Comparison of ENCODE assay signal across 10 cellular contexts in genomic region chr10:110664483-110665420, GRCh38. TPM values are rescaled to one million over a fixed set of nuclear protein-coding genes. Genes with fewer than 3 reads are reported as not detected.
A peak's percentile ranks its signal among the peaks of the same experiment; 100 is the strongest.
DNase-seq lines count a peak whose midpoint lies in the region; ATAC-seq and TF ChIP-seq lines count a peak whose summit lies in the region.
"Had no signal": no experiment of that assay in that cellular context is flagged by ENCODE, and none has a peak within 500 bp of the region (broad histone marks: within the 10 kb centered on the region; RNA-seq: fewer than 3 reads in every experiment).

No MANE protein-coding gene starts in this region.

- POLR2A ChIA-PET in MCF 10A (lab: Yijun Ruan, JAX) (interaction anchor here (0.7 to 2.0 kb wide), 9 partner anchors 10 to 1214 kb away, joined by 3 to 14 read pairs (median 3); no protein-coding TSS in a partner anchor), RWPE1 (lab: Yijun Ruan, JAX; ENCODE audit: low non-redundant PET) (no interaction called here)

- peak overlapping the region; percentile 62 for H3K4me2 ChIP-seq in smooth muscle cell
- H3K4me2 ChIP-seq: BLaER1 treated with 17β-estradiol and CSF1 and Interleukin-3, amounts not matched to agents 10 nM and 100 nM had no signal

- H3K4me3 ChIP-seq in breast epithelium, result no peak overlapping the region
- no peak overlapping the region for H3K4me3 ChIP-seq in fibroblast of pulmonary artery (replicated peaks; ENCODE audit: low read depth, low read length)
- no peak overlapping the region for H3K4me3 ChIP-seq in smooth muscle cell
- no peak overlapping the region for H3K4me3 ChIP-seq in tibial artery
- H3K4me3 ChIP-seq: BLaER1 treated with 17β-estradiol and CSF1 and Interleukin-3, amounts not matched to agents 10 nM and 100 nM had no signal

- no peaks in the 10 kb centered on the region for H4K20me1 ChIP-seq in smooth muscle cell (ENCODE audit: low read depth)
- H4K20me1 ChIP-seq: BLaER1 treated with 17β-estradiol and CSF1 and Interleukin-3, amounts not matched to agents 10 nM and 100 nM had no signal

- H3K79me2 ChIP-seq in smooth muscle cell (ENCODE audit: low read depth), result no peaks in the 10 kb centered on the region

- H3K27me3 ChIP-seq in breast epithelium (no peaks in the 10 kb centered on the region), smooth muscle cell (ENCODE audit: low read depth) (no peaks in the 10 kb centered on the region), tibial artery (no peaks in the 10 kb centered on the region)
- H3K27me3 ChIP-seq: BLaER1 treated with 17β-estradiol and CSF1 and Interleukin-3, amounts not matched to agents 10 nM and 100 nM had no signal

- no peak for TF ChIP-seq POLR2A in breast epithelium (IDR thresholded peaks at IDR 0.05)

- no peaks in the 10 kb centered on the region for H3K9me3 ChIP-seq in breast epithelium
- H3K9me3 ChIP-seq in smooth muscle cell (replicated peaks; ENCODE audit: low read depth), result no peaks in the 10 kb centered on the region
- H3K9me3 ChIP-seq in tibial artery, result no peaks in the 10 kb centered on the region
- H3K9me3 ChIP-seq: BLaER1 treated with 17β-estradiol and CSF1 and Interleukin-3, amounts not matched to agents 10 nM and 100 nM had no signal

- no peak overlapping the region for H2AFZ ChIP-seq in smooth muscle cell (ENCODE audit: low read depth)

- peaks cover 14% of the 10 kb centered on the region for H3K4me1 Mint-ChIP-seq in MCF 10A (ENCODE audit: insufficient read depth, unreplicated experiment)

- CTCF ChIA-PET in MCF 10A (lab: Yijun Ruan, JAX), result interaction anchor here (1.4 to 1.8 kb wide), 5 partner anchors 9 to 172 kb away, joined by 3 to 5 read pairs (median 4); no protein-coding TSS in a partner anchor
- CTCF ChIA-PET in RWPE1 (lab: Yijun Ruan, JAX), result interaction anchor here (0.6 to 0.8 kb wide), 4 partner anchors 9 to 331 kb away, joined by 3 to 4 read pairs (median 3); no protein-coding TSS in a partner anchor

- H3K27ac ChIP-seq in breast epithelium, result no peak overlapping the region
- H3K27ac ChIP-seq in RWPE1, result peak overlapping the region; percentile 66
- H3K27ac ChIP-seq in smooth muscle cell (ENCODE audit: low read depth), result peak overlapping the region; percentile 54
- H3K27ac ChIP-seq in tibial artery, result no peak overlapping the region
- H3K27ac ChIP-seq: BLaER1 treated with 17β-estradiol and CSF1 and Interleukin-3, amounts not matched to agents 10 nM and 100 nM had no signal

- H3K36me3 ChIP-seq in breast epithelium (no peaks in the 10 kb centered on the region), smooth muscle cell (ENCODE audit: low read depth) (no peaks in the 10 kb centered on the region), tibial artery (no peaks in the 10 kb centered on the region)
- H3K36me3 ChIP-seq: BLaER1 treated with 17β-estradiol and CSF1 and Interleukin-3, amounts not matched to agents 10 nM and 100 nM had no signal

- H3K9ac ChIP-seq in smooth muscle cell (ENCODE audit: low read depth), result no peak overlapping the region
- H3K9ac ChIP-seq: BLaER1 treated with 17β-estradiol and CSF1 and Interleukin-3, amounts not matched to agents 10 nM and 100 nM had no signal

- H3K4me1 ChIP-seq in breast epithelium (no peaks in the 10 kb centered on the region), smooth muscle cell (ENCODE audit: low read depth) (peaks cover 8% of the 10 kb centered on the region), tibial artery (peaks cover 0 to 4% (median 0%) of the 10 kb centered on the region in 4 donors)

- no peaks in the 10 kb centered on the region for H3K9me3 Mint-ChIP-seq in MCF 10A (ENCODE audit: unreplicated experiment)

- no peak overlapping the region for H3K4me3 Mint-ChIP-seq in MCF 10A (ENCODE audit: unreplicated experiment)

- H3F3A ChIP-seq in smooth muscle cell (ENCODE audit: low read depth), result peaks cover 3% of the 10 kb centered on the region

- intact Hi-C loops in MCF 10A (cut with micrococcal nuclease), result no loop called here
- intact Hi-C loops in breast epithelium (cut with DNase I; ENCODE audit: low total_unique reads), result no loop called here
- intact Hi-C loops in tibial artery (cut with DNase I; ENCODE audit: low total_unique reads), result no loop called here

- no peak for TF ChIP-seq CTCF in MCF 10A (IDR thresholded peaks at IDR 0.05; ENCODE audit: unreplicated experiment)
- no peak for TF ChIP-seq CTCF in breast epithelium (IDR thresholded peaks at IDR 0.05)
- TF ChIP-seq CTCF in RWPE1 (conservative IDR thresholded peaks at IDR 0.05; ENCODE audit: low read depth), result no peak
- TF ChIP-seq CTCF in fibroblast of pulmonary artery (IDR thresholded peaks at IDR 0.05; ENCODE audit: low read length, missing control alignments), result no peak
- TF ChIP-seq CTCF in smooth muscle cell (IDR thresholded peaks at IDR 0.05; ENCODE audit: borderline replicate concordance, insufficient read depth, poor library complexity, severe bottlenecking), result no peak
- no peak for TF ChIP-seq CTCF in tibial artery (IDR thresholded peaks at IDR 0.05)

- no TSS peak for BruUV-seq in MCF 10A (replicated peaks; lab: Mats Ljungman, UMichigan)

- peaks cover 6% of the 10 kb centered on the region for H3K36me3 Mint-ChIP-seq in MCF 10A (ENCODE audit: insufficient read depth, unreplicated experiment)

- no peaks in the 10 kb centered on the region for H3K27me3 Mint-ChIP-seq in MCF 10A (ENCODE audit: insufficient read depth, unreplicated experiment)

- ATAC-seq in GM21576 (IDR thresholded peaks at IDR 0.05; ENCODE audit: unreplicated experiment), result no peak
- ATAC-seq in GM18861 (IDR thresholded peaks at IDR 0.05; ENCODE audit: unreplicated experiment), result no peak

- H3K27ac Mint-ChIP-seq in MCF 10A (ENCODE audit: low read depth, unreplicated experiment), result peak overlapping the region; percentile 88

- peak; percentile 95 for DNase-seq in MCF 10A (ENCODE audit: unreplicated experiment)
- no peak for DNase-seq in breast epithelium (ENCODE audit: low spot score in 2 of 2)
- peak; percentile 82 for DNase-seq in RWPE1 (ENCODE audit: low spot score)
- peak; percentile 82 for DNase-seq in fibroblast of pulmonary artery (ENCODE audit: low read depth)
- DNase-seq in smooth muscle cell (lab: John Stamatoyannopoulos, UW; ENCODE audit: unreplicated experiment), result no peak
- DNase-seq in tibial artery, result no peak
- DNase-seq: NCI-H524 treated with DMSO at 0.1 percent for 48 hours had no signal

- 46% methylated on average over 10 of the region's 10 CpGs for WGBS in smooth muscle cell (ENCODE audit: low lambda C conversion rate)

RNA-seq across cellular contexts. Expression of gene RBM20, which starts 20.6 kb away (rescaled TPM):
- total RNA-seq in MCF 10A (2022) (not detected in 2 replicates), breast epithelium (1 to 10 TPM in 2 of 3 donors, under 1 TPM in 1; 0.48 to 3.1 (median 1.6) TPM), smooth muscle cell (under 0.01 and 0.09 TPM in 2 replicates)
- 0.09 and 0.27 TPM in 2 replicates for polyA plus RNA-seq in smooth muscle cell

Comparison
In these comparisons a context has a peak if more than half of its experiments do, and no peak if none do; other contexts are left out.
1. DNase-seq: peak in MCF 10A (single experiment), RWPE1 (single experiment) and fibroblast of pulmonary artery (single experiment); none in breast epithelium (0 of 2), smooth muscle cell (single experiment) and tibial artery (0 of 2).
2. H3K27ac ChIP-seq: peak in RWPE1 (single experiment) and smooth muscle cell (single experiment); none in breast epithelium (0 of 2) and tibial artery (0 of 2).